ENCODE assay signal across 1 cellular context in the genomic region with DNA sequence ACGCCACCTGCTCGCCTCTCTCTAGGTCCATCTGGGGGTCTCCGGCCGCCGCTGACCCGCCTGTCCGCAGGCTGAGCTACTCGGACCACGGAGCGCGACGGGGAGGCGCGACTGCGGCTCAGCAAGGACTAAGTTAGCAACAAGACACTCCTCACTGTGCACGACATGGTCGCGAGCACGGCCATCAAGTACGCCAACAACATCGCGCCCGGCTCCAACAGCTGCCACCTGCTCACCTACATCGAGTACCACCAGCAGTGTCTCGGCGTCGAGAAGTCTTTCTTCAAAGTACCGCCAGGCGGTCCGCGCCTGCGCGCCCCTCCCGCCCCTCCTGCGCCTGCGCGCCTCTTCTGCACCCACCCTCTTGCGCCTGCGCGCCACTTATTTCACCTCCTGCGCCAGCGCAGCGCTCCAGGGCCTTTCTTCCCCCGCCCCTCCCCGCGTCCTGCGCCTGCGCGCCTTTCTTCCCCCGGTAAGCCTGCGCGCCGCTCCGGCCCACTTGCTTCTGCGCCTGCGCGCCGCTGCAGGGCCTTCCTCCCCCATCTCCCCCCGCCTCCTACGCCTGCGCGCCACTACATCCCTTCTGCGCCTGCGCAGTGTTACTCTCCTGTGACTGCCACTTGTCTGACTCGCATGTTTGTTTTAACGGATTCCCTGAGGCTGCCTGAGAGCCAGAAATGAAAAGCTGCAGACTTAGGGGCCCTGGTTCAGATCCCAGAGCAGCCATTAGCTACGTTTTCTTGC.
TF ChIP-seq lines count a peak whose summit lies in the region.

No MANE protein-coding gene starts in this region.

TF ChIP-seq in HepG2, 621 proteins besides CTCF, POLR2A, EP300 and RAD21 (continued from another document and continues in another):
- TF ChIP-seq, protein P1, sequence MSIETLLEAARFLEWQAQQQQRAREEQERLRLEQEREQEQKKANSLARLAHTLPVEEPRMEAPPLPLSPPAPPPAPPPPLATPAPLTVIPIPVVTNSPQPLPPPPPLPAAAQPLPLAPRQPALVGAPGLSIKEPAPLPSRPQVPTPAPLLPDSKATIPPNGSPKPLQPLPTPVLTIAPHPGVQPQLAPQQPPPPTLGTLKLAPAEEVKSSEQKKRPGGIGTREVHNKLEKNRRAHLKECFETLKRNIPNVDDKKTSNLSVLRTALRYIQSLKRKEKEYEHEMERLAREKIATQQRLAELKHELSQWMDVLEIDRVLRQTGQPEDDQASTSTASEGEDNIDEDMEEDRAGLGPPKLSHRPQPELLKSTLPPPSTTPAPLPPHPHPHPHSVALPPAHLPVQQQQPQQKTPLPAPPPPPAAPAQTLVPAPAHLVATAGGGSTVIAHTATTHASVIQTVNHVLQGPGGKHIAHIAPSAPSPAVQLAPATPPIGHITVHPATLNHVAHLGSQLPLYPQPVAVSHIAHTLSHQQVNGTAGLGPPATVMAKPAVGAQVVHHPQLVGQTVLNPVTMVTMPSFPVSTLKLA (IDR thresholded peaks at IDR 0.05): no peak
- TF ChIP-seq, protein P2, sequence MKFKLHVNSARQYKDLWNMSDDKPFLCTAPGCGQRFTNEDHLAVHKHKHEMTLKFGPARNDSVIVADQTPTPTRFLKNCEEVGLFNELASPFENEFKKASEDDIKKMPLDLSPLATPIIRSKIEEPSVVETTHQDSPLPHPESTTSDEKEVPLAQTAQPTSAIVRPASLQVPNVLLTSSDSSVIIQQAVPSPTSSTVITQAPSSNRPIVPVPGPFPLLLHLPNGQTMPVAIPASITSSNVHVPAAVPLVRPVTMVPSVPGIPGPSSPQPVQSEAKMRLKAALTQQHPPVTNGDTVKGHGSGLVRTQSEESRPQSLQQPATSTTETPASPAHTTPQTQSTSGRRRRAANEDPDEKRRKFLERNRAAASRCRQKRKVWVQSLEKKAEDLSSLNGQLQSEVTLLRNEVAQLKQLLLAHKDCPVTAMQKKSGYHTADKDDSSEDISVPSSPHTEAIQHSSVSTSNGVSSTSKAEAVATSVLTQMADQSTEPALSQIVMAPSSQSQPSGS (CRISPR knock-in tag; IDR thresholded peaks at IDR 0.05): 0 out of 2 replicates have a peak, but pooled peaks have one; percentile 36
- TF ChIP-seq, protein P3, sequence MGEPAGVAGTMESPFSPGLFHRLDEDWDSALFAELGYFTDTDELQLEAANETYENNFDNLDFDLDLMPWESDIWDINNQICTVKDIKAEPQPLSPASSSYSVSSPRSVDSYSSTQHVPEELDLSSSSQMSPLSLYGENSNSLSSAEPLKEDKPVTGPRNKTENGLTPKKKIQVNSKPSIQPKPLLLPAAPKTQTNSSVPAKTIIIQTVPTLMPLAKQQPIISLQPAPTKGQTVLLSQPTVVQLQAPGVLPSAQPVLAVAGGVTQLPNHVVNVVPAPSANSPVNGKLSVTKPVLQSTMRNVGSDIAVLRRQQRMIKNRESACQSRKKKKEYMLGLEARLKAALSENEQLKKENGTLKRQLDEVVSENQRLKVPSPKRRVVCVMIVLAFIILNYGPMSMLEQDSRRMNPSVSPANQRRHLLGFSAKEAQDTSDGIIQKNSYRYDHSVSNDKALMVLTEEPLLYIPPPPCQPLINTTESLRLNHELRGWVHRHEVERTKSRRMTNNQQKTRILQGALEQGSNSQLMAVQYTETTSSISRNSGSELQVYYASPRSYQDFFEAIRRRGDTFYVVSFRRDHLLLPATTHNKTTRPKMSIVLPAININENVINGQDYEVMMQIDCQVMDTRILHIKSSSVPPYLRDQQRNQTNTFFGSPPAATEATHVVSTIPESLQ (CRISPR knock-in tag; conservative IDR thresholded peaks at IDR 0.05): no peak
- no peak for TF ChIP-seq ZNF33A (CRISPR knock-in tag; IDR thresholded peaks at IDR 0.05; ENCODE audit: borderline replicate concordance)
- TF ChIP-seq ZNF674 (CRISPR knock-in tag; IDR thresholded peaks at IDR 0.05; ENCODE audit: low read depth): no peak
- TF ChIP-seq ZFP1 (CRISPR knock-in tag; IDR thresholded peaks at IDR 0.05): peak; percentile 58; the same call in 1 of the 2 replicates
- no peak for TF ChIP-seq SYNCRIP (IDR thresholded peaks at IDR 0.05; ENCODE audit: insufficient read depth, low read depth, low read length)
- TF ChIP-seq YEATS4 (CRISPR knock-in tag; IDR thresholded peaks at IDR 0.05; ENCODE audit: borderline replicate concordance): no peak; the same call in 1 of the 2 replicates
- no peak for TF ChIP-seq MTF2 (CRISPR knock-in tag; IDR thresholded peaks at IDR 0.05; ENCODE audit: borderline replicate concordance)
- no peak for TF ChIP-seq ZNF138 (CRISPR knock-in tag; IDR thresholded peaks at IDR 0.05; ENCODE audit: low read depth)
- TF ChIP-seq ZNF501 (CRISPR knock-in tag; IDR thresholded peaks at IDR 0.05): peak; percentile 43; the same call in 1 of the 2 replicates
- peak; percentile 82 for TF ChIP-seq HNRNPLL (IDR thresholded peaks at IDR 0.05; ENCODE audit: low read depth, low read length, poor library complexity, severe bottlenecking)
- TF ChIP-seq JUN (CRISPR knock-in tag; IDR thresholded peaks at IDR 0.05): no peak
- TF ChIP-seq ELF4 (CRISPR knock-in tag; IDR thresholded peaks at IDR 0.05; ENCODE audit: borderline replicate concordance): no peak
- TF ChIP-seq, protein P4, sequence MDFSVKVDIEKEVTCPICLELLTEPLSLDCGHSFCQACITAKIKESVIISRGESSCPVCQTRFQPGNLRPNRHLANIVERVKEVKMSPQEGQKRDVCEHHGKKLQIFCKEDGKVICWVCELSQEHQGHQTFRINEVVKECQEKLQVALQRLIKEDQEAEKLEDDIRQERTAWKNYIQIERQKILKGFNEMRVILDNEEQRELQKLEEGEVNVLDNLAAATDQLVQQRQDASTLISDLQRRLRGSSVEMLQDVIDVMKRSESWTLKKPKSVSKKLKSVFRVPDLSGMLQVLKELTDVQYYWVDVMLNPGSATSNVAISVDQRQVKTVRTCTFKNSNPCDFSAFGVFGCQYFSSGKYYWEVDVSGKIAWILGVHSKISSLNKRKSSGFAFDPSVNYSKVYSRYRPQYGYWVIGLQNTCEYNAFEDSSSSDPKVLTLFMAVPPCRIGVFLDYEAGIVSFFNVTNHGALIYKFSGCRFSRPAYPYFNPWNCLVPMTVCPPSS (IDR thresholded peaks at IDR 0.05): no peak
- peak; percentile 70; the same call in 1 of the 2 replicates for TF ChIP-seq RXRA (CRISPR knock-in tag; IDR thresholded peaks at IDR 0.05)
- TF ChIP-seq SMARCE1 (IDR thresholded peaks at IDR 0.05; ENCODE audit: borderline replicate concordance): no peak
- TF ChIP-seq FOXP1 (IDR thresholded peaks at IDR 0.05): no peak
- no peak for TF ChIP-seq FOXP1 (CRISPR knock-in tag; IDR thresholded peaks at IDR 0.05)
- TF ChIP-seq TBP (CRISPR knock-in tag; IDR thresholded peaks at IDR 0.05): no peak
- no peak for TF ChIP-seq NFIC (IDR thresholded peaks at IDR 0.05; ENCODE audit: low read length)
- TF ChIP-seq RXRB (CRISPR knock-in tag; IDR thresholded peaks at IDR 0.05; ENCODE audit: borderline replicate concordance): no peak; the same call in 1 of the 2 replicates
- no peak; the same call in 1 of the 2 replicates for TF ChIP-seq ETV6 (CRISPR knock-in tag; conservative IDR thresholded peaks at IDR 0.05)
- TF ChIP-seq, protein P5, sequence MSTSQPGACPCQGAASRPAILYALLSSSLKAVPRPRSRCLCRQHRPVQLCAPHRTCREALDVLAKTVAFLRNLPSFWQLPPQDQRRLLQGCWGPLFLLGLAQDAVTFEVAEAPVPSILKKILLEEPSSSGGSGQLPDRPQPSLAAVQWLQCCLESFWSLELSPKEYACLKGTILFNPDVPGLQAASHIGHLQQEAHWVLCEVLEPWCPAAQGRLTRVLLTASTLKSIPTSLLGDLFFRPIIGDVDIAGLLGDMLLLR (CRISPR knock-in tag; IDR thresholded peaks at IDR 0.05): peak; percentile 98
- no peak for TF ChIP-seq ZBTB1 (CRISPR knock-in tag; IDR thresholded peaks at IDR 0.05; ENCODE audit: borderline replicate concordance)
- TF ChIP-seq MLLT10 (CRISPR knock-in tag; IDR thresholded peaks at IDR 0.05): no peak
- TF ChIP-seq CBX5 (CRISPR knock-in tag; IDR thresholded peaks at IDR 0.05; ENCODE audit: borderline replicate concordance): peak; percentile 76; the same call in 1 of the 2 replicates
- TF ChIP-seq ZNF331 (CRISPR knock-in tag; IDR thresholded peaks at IDR 0.05): peak; percentile 33; the same call in 1 of the 2 replicates
- TF ChIP-seq MTF1 (CRISPR knock-in tag; IDR thresholded peaks at IDR 0.05): no peak
- TF ChIP-seq, protein P6, sequence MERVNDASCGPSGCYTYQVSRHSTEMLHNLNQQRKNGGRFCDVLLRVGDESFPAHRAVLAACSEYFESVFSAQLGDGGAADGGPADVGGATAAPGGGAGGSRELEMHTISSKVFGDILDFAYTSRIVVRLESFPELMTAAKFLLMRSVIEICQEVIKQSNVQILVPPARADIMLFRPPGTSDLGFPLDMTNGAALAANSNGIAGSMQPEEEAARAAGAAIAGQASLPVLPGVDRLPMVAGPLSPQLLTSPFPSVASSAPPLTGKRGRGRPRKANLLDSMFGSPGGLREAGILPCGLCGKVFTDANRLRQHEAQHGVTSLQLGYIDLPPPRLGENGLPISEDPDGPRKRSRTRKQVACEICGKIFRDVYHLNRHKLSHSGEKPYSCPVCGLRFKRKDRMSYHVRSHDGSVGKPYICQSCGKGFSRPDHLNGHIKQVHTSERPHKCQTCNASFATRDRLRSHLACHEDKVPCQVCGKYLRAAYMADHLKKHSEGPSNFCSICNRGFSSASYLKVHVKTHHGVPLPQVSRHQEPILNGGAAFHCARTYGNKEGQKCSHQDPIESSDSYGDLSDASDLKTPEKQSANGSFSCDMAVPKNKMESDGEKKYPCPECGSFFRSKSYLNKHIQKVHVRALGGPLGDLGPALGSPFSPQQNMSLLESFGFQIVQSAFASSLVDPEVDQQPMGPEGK (CRISPR knock-in tag; IDR thresholded peaks at IDR 0.05): peak; percentile 21; the same call in 1 of the 2 replicates
- peak; percentile 87 for TF ChIP-seq KAT8 (CRISPR knock-in tag; IDR thresholded peaks at IDR 0.05)
- TF ChIP-seq ZNF10 (CRISPR knock-in tag; IDR thresholded peaks at IDR 0.05; ENCODE audit: borderline replicate concordance, low read depth): no peak
- TF ChIP-seq NFRKB (IDR thresholded peaks at IDR 0.05): no peak
- TF ChIP-seq, protein P7, sequence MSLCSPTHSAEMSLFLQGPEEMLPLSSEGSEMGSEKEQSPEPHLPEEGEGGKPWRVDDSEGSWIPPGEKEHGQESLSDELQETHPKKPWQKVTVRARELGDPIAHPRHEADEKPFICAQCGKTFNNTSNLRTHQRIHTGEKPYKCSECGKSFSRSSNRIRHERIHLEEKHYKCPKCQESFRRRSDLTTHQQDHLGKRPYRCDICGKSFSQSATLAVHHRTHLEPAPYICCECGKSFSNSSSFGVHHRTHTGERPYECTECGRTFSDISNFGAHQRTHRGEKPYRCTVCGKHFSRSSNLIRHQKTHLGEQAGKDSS (CRISPR knock-in tag; IDR thresholded peaks at IDR 0.05; ENCODE audit: borderline replicate concordance, low read depth): peak; percentile 43; the same call in 1 of the 2 replicates
- no peak for TF ChIP-seq MBD4 (IDR thresholded peaks at IDR 0.05; ENCODE audit: borderline replicate concordance, low read length)
- TF ChIP-seq POLR2AphosphoS5 (IDR thresholded peaks at IDR 0.05; ENCODE audit: low read depth, low read length): peak; percentile 81
- no peak for TF ChIP-seq ZNF329 (CRISPR knock-in tag; IDR thresholded peaks at IDR 0.05; ENCODE audit: low read depth)
- TF ChIP-seq, protein P8, sequence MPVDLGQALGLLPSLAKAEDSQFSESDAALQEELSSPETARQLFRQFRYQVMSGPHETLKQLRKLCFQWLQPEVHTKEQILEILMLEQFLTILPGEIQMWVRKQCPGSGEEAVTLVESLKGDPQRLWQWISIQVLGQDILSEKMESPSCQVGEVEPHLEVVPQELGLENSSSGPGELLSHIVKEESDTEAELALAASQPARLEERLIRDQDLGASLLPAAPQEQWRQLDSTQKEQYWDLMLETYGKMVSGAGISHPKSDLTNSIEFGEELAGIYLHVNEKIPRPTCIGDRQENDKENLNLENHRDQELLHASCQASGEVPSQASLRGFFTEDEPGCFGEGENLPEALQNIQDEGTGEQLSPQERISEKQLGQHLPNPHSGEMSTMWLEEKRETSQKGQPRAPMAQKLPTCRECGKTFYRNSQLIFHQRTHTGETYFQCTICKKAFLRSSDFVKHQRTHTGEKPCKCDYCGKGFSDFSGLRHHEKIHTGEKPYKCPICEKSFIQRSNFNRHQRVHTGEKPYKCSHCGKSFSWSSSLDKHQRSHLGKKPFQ (CRISPR knock-in tag; IDR thresholded peaks at IDR 0.05; ENCODE audit: insufficient replicate concordance): no peak
- TF ChIP-seq NR1H2 (CRISPR knock-in tag; IDR thresholded peaks at IDR 0.05; ENCODE audit: borderline replicate concordance, low read depth): no peak
- TF ChIP-seq ZC3H13 (CRISPR knock-in tag; IDR thresholded peaks at IDR 0.05): peak; percentile 70; the same call in 1 of the 2 replicates
- TF ChIP-seq, protein P9, sequence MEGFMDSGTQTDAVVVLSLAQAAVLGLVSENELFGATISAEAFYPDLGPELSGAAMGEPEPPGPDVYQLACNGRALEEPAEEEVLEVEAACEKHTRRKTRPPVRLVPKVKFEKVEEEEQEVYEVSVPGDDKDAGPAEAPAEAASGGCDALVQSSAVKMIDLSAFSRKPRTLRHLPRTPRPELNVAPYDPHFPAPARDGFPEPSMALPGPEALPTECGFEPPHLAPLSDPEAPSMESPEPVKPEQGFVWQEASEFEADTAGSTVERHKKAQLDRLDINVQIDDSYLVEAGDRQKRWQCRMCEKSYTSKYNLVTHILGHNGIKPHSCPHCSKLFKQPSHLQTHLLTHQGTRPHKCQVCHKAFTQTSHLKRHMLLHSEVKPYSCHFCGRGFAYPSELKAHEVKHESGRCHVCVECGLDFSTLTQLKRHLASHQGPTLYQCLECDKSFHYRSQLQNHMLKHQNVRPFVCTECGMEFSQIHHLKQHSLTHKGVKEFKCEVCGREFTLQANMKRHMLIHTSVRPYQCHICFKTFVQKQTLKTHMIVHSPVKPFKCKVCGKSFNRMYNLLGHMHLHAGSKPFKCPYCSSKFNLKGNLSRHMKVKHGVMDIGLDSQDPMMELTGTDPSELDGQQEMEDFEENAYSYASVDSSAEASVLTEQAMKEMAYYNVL (CRISPR knock-in tag; IDR thresholded peaks at IDR 0.05; ENCODE audit: borderline replicate concordance): no peak
- peak; percentile 91; the same call in 1 of the 2 replicates for TF ChIP-seq YEATS2 (CRISPR knock-in tag; IDR thresholded peaks at IDR 0.05; ENCODE audit: borderline replicate concordance)
- TF ChIP-seq ARID2 (CRISPR knock-in tag; IDR thresholded peaks at IDR 0.05; ENCODE audit: borderline replicate concordance): no peak
- no peak for TF ChIP-seq CHD4 (IDR thresholded peaks at IDR 0.05; ENCODE audit: borderline replicate concordance, low read length)
- TF ChIP-seq ZBTB20 (CRISPR knock-in tag; IDR thresholded peaks at IDR 0.05; ENCODE audit: borderline replicate concordance, low read depth): peak; percentile 21; the same call in 1 of the 2 replicates
- TF ChIP-seq ZNF775 (CRISPR knock-in tag; IDR thresholded peaks at IDR 0.05; ENCODE audit: borderline replicate concordance): no peak
- TF ChIP-seq DPF2 (CRISPR knock-in tag; IDR thresholded peaks at IDR 0.05; ENCODE audit: borderline replicate concordance, low read depth): no peak
- TF ChIP-seq SRSF9 (IDR thresholded peaks at IDR 0.05; ENCODE audit: borderline replicate concordance, insufficient read depth, low read depth, low read length, poor library complexity, severe bottlenecking): no peak
- TF ChIP-seq ZNF460 (CRISPR knock-in tag; IDR thresholded peaks at IDR 0.05; ENCODE audit: borderline replicate concordance): no peak
- peak; percentile 77; the same call in 1 of the 2 replicates for TF ChIP-seq ZBTB42 (CRISPR knock-in tag; IDR thresholded peaks at IDR 0.05)
- no peak for TF ChIP-seq WIZ (CRISPR knock-in tag; IDR thresholded peaks at IDR 0.05)
- no peak; the same call in 1 of the 2 replicates for TF ChIP-seq MEIS2 (CRISPR knock-in tag; IDR thresholded peaks at IDR 0.05)
